Comparison of ENCODE assay signal across 16 cellular contexts in the genomic region with DNA sequence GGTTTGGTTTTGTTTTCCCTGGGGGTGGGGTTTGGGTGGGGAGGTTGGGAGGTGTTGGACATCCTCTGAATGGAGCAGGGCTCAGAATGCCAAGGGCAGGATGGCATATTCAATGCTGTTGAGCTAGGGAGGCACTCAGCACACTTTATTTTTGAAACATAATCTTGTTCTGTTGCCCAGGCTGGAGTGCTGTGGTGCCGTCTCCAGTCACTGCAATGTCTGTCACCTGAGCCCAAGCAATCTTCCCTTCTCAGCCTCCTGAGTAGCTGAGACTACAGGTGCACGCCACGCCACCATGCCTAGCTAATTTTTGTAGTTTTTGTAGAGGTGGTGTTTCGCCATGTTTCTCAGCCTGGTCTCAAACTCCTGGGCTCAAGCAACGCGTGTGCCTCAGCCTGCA.
A peak's percentile ranks its signal among the peaks of the same experiment; 100 is the strongest.
DNase-seq lines count a peak whose midpoint lies in the region; ATAC-seq and TF ChIP-seq lines count a peak whose summit lies in the region.
"Had no signal": no experiment of that assay in that cellular context is flagged by ENCODE, and none has a peak within 500 bp of the region (broad histone marks: within the 10 kb centered on the region; RNA-seq: fewer than 3 reads in every experiment).

No MANE protein-coding gene starts in this region.

- no peak for DNase-seq in activated T-cell treated with anti-CD3 and anti-CD28 coated beads, Interleukin-2, amount 50 U/mL, for 72 hours
- no peak for DNase-seq in activated T-cell treated with anti-CD3 and anti-CD28 coated beads, Interleukin-2, amount 50 U/mL, for 48 hours
- DNase-seq in NCI-H2029 (lab: John Stamatoyannopoulos, UW), result peak; percentile 71
- no peak for DNase-seq in activated naive CD8-positive, alpha-beta T cell treated with anti-CD3 and anti-CD28 coated beads for 36 hours
- DNase-seq in stimulated activated naive B cell treated with anti-CD40 and anti-IgM and Interleukin-4, amounts not matched to agents 10 μg/mL and 1 μg/mL and 100 μg/mL, for 72 hours, result no peak
- DNase-seq in mucosa of descending colon, result no peak
- no peak for DNase-seq in NCI-H1436 treated with DMSO at 0.1 percent for 48 hours (lab: John Stamatoyannopoulos, UW)
- DNase-seq: Caco-2, kidney, NCI-H1417 treated with DMSO at 0.1 percent for 48 hours, NCI-H524, PC-3 had no signal

- H3K36me3 ChIP-seq in mucosa of descending colon (ENCODE audit: low read depth), result no peaks in the 10 kb centered on the region

- H3K4me1 ChIP-seq in mucosa of descending colon (ENCODE audit: low read depth), result no peaks in the 10 kb centered on the region
- H3K4me1 ChIP-seq: Caco-2 had no signal

- H3K4me3 ChIP-seq in mucosa of descending colon, result no peak overlapping the region
- H3K4me3 ChIP-seq: GM12878, hepatocyte, suprapubic skin had no signal

- intact Hi-C loops in mucosa of descending colon (cut with DNase I, micrococcal nuclease), result no loop called here

- H3K4me3 Mint-ChIP-seq in activated T-cell treated with anti-CD3 and anti-CD28 coated beads, Interleukin-2, amount 50 U/mL, for 72 hours, result peak overlapping the region; percentile 65 to 88
- peak overlapping the region; percentile 57 for H3K4me3 Mint-ChIP-seq in activated naive CD8-positive, alpha-beta T cell treated with anti-CD3 and anti-CD28 coated beads for 36 hours
- no peak overlapping the region for H3K4me3 Mint-ChIP-seq in stimulated activated naive B cell treated with anti-CD40 and anti-IgM and Interleukin-4, amounts not matched to agents 10 μg/mL and 1 μg/mL and 100 μg/mL, for 72 hours

- H3K9me3 ChIP-seq in mucosa of descending colon, result no peaks in the 10 kb centered on the region
- H3K9me3 ChIP-seq: Caco-2, suprapubic skin had no signal

- peak overlapping the region; percentile 95 for H3K27ac Mint-ChIP-seq in activated T-cell treated with anti-CD3 and anti-CD28 coated beads, Interleukin-2, amount 50 U/mL, for 72 hours
- H3K27ac Mint-ChIP-seq in activated naive CD8-positive, alpha-beta T cell treated with anti-CD3 and anti-CD28 coated beads for 36 hours, result peak overlapping the region; percentile 89
- peak overlapping the region; percentile 9 for H3K27ac Mint-ChIP-seq in stimulated activated naive B cell treated with anti-CD40 and anti-IgM and Interleukin-4, amounts not matched to agents 10 μg/mL and 1 μg/mL and 100 μg/mL, for 72 hours

- H3K27me3 Mint-ChIP-seq in activated T-cell treated with anti-CD3 and anti-CD28 coated beads, Interleukin-2, amount 50 U/mL, for 72 hours (ENCODE audit: low read depth), result no peaks in the 10 kb centered on the region
- H3K27me3 Mint-ChIP-seq in activated naive CD8-positive, alpha-beta T cell treated with anti-CD3 and anti-CD28 coated beads for 36 hours, result no peaks in the 10 kb centered on the region
- no peaks in the 10 kb centered on the region for H3K27me3 Mint-ChIP-seq in stimulated activated naive B cell treated with anti-CD40 and anti-IgM and Interleukin-4, amounts not matched to agents 10 μg/mL and 1 μg/mL and 100 μg/mL, for 72 hours

- peaks cover 1 to 14% of the 10 kb centered on the region in 2 donors for H3K36me3 Mint-ChIP-seq in activated T-cell treated with anti-CD3 and anti-CD28 coated beads, Interleukin-2, amount 50 U/mL, for 72 hours (ENCODE audit: insufficient read depth in 2 of 2)
- H3K36me3 Mint-ChIP-seq in activated naive CD8-positive, alpha-beta T cell treated with anti-CD3 and anti-CD28 coated beads for 36 hours, result peaks cover 34% of the 10 kb centered on the region
- H3K36me3 Mint-ChIP-seq in stimulated activated naive B cell treated with anti-CD40 and anti-IgM and Interleukin-4, amounts not matched to agents 10 μg/mL and 1 μg/mL and 100 μg/mL, for 72 hours, result peaks cover 25 to 40% of the 10 kb centered on the region in 2 donors

- ATAC-seq in activated T-cell treated with anti-CD3 and anti-CD28 coated beads, Interleukin-2, amount 50 U/mL, for 72 hours (replicated peaks in 1 of 2), result peak; percentile 24 to 25
- no peak for ATAC-seq in stimulated activated naive B cell treated with anti-CD40 and anti-IgM and Interleukin-4, amounts not matched to agents 10 μg/mL and 1 μg/mL and 100 μg/mL, for 72 hours (replicated peaks)
- no peak for ATAC-seq in GM21528 (IDR thresholded peaks at IDR 0.05; ENCODE audit: low FRiP score, unreplicated experiment)
- no peak for ATAC-seq in mucosa of descending colon
- ATAC-seq: GM12878, PC-3 had no signal

- peaks cover 33% of the 10 kb centered on the region for H3K4me1 Mint-ChIP-seq in activated T-cell treated with anti-CD3 and anti-CD28 coated beads, Interleukin-2, amount 50 U/mL, for 72 hours (ENCODE audit: low read depth)
- H3K4me1 Mint-ChIP-seq in activated naive CD8-positive, alpha-beta T cell treated with anti-CD3 and anti-CD28 coated beads for 36 hours, result peaks cover 21% of the 10 kb centered on the region
- H3K4me1 Mint-ChIP-seq in stimulated activated naive B cell treated with anti-CD40 and anti-IgM and Interleukin-4, amounts not matched to agents 10 μg/mL and 1 μg/mL and 100 μg/mL, for 72 hours, result peaks cover 29 to 39% of the 10 kb centered on the region in 2 donors

- no peak for TF ChIP-seq CTCF in mucosa of descending colon (IDR thresholded peaks at IDR 0.05)

- no peaks in the 10 kb centered on the region for H3K9me3 Mint-ChIP-seq in activated T-cell treated with anti-CD3 and anti-CD28 coated beads, Interleukin-2, amount 50 U/mL, for 72 hours
- H3K9me3 Mint-ChIP-seq in activated naive CD8-positive, alpha-beta T cell treated with anti-CD3 and anti-CD28 coated beads for 36 hours, result no peaks in the 10 kb centered on the region
- H3K9me3 Mint-ChIP-seq in stimulated activated naive B cell treated with anti-CD40 and anti-IgM and Interleukin-4, amounts not matched to agents 10 μg/mL and 1 μg/mL and 100 μg/mL, for 72 hours, result no peaks in the 10 kb centered on the region

Comparison
In these comparisons a context has a peak if more than half of its experiments do, and no peak if none do; other contexts are left out.
1. ATAC-seq: peak in activated T-cell treated with anti-CD3 and anti-CD28 coated beads, Interleukin-2, amount 50 U/mL, for 72 hours (2 of 2); none in stimulated activated naive B cell treated with anti-CD40 and anti-IgM and Interleukin-4, amounts not matched to agents 10 μg/mL and 1 μg/mL and 100 μg/mL, for 72 hours (0 of 2), GM21528 (single experiment) and mucosa of descending colon (single experiment).
2. H3K27ac Mint-ChIP-seq: peak in every context shown above with its lines; median percentile 95 in activated T-cell treated with anti-CD3 and anti-CD28 coated beads, Interleukin-2, amount 50 U/mL, for 72 hours; 89 in activated naive CD8-positive, alpha-beta T cell treated with anti-CD3 and anti-CD28 coated beads for 36 hours; 9 in stimulated activated naive B cell treated with anti-CD40 and anti-IgM and Interleukin-4, amounts not matched to agents 10 μg/mL and 1 μg/mL and 100 μg/mL, for 72 hours.
3. H3K4me3 Mint-ChIP-seq: peak in activated T-cell treated with anti-CD3 and anti-CD28 coated beads, Interleukin-2, amount 50 U/mL, for 72 hours (2 of 2) and activated naive CD8-positive, alpha-beta T cell treated with anti-CD3 and anti-CD28 coated beads for 36 hours (single experiment); none in stimulated activated naive B cell treated with anti-CD40 and anti-IgM and Interleukin-4, amounts not matched to agents 10 μg/mL and 1 μg/mL and 100 μg/mL, for 72 hours (0 of 2).